ENCODE assay signal across 1 cellular context in the genomic region with DNA sequence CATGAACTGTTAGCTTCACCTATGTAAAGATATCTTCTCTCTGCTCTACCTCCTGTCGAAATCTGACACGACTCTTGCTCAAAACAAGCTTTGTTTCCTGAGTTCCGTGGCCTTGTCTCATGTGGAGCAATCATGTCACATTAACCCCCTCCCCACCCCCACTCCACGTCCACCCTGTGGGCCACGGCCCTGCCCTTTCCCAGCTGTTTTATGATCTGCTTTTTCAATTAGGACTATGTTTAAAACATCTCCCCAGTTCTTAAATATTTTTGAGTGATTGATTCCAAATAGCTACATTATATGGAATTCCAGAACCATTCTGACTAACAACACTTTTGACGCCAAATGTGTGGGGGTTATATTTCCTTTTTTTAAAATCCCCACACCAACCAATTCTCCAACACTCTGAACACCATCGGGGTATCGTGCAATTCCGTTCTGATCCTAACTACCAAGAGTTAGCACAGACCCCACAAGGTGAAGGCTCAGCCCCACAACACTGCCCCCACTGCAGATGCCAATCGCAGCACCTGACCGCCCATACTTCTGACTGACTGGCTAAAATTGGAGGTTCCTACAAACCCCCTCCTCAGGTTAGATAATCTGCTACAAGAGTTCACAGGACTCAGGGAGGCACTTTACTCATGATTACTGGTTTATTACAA.
TF ChIP-seq lines count a peak whose summit lies in the region.

No MANE protein-coding gene starts in this region.

TF ChIP-seq in H1, 55 proteins besides CTCF, POLR2A, EP300 and RAD21:
- TF ChIP-seq SUZ12 (IDR thresholded peaks at IDR 0.05; ENCODE audit: low read length) (no peak), ZNF274 (IDR thresholded peaks at IDR 0.05; ENCODE audit: borderline replicate concordance, extremely low read depth, low read length) (no peak), HDAC6 (IDR thresholded peaks at IDR 0.05; ENCODE audit: low read depth, low read length) (no peak)
